ENCODE assay signal across 16 cellular contexts in the genomic region with DNA sequence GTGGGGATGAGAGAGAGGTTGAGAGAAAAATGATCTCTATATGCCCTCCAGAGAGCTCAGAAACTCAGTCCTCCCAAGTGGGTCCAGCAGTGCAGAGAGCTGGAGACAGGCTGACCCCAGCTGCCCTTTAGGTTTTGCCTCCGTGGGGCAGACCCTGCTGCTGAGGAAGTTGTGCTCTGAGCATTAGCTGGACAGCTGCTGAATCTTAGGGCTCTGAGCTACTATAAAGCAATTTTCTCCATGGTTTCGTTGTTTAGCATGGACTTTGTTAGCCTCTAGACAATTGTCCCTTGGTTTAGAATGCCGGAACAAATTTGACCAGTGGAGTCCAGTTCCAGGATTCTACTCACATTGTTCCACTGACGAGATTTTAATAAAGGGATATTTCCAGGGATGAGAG. TPM values are rescaled to one million over a fixed set of nuclear protein-coding genes. Genes with fewer than 3 reads are reported as not detected.
DNase-seq lines count a peak whose midpoint lies in the region; ATAC-seq and TF ChIP-seq lines count a peak whose summit lies in the region.
"Had no signal": no experiment of that assay in that cellular context is flagged by ENCODE, and none has a peak within 500 bp of the region (broad histone marks: within the 10 kb centered on the region; RNA-seq: fewer than 3 reads in every experiment).

No MANE protein-coding gene starts in this region.

- no peak for ATAC-seq in activated T-cell treated with anti-CD3 and anti-CD28 coated beads, Interleukin-2, amount 50 U/mL, for 72 hours (replicated peaks in 1 of 2)

- peak overlapping the region; percentile 95 for H3K27ac Mint-ChIP-seq in activated T-cell treated with anti-CD3 and anti-CD28 coated beads, Interleukin-2, amount 50 U/mL, for 72 hours

- H3K4me1 ChIP-seq in SJCRH30, result peaks cover 15% of the 10 kb centered on the region
- H3K4me1 ChIP-seq in spleen, result peaks cover 0 to 39% (median 13%) of the 10 kb centered on the region in 6 donors
- H3K4me1 ChIP-seq in colonic mucosa, result no peaks in the 10 kb centered on the region

- peaks cover 7% of the 10 kb centered on the region for H3K27me3 Mint-ChIP-seq in activated T-cell treated with anti-CD3 and anti-CD28 coated beads, Interleukin-2, amount 50 U/mL, for 72 hours (ENCODE audit: low read depth)

- H3K9me3 ChIP-seq in SJCRH30 (replicated peaks), result no peaks in the 10 kb centered on the region; the same call in 1 of the 2 replicates
- no peaks in the 10 kb centered on the region for H3K9me3 ChIP-seq in spleen
- no peaks in the 10 kb centered on the region for H3K9me3 ChIP-seq in colonic mucosa

- no peak for DNase-seq in activated T-cell treated with anti-CD3 and anti-CD28 coated beads, Interleukin-2, amount 50 U/mL, for 72 hours
- DNase-seq in activated T-cell treated with anti-CD3 and anti-CD28 coated beads, Interleukin-2, amount 50 U/mL, for 48 hours, result no peak
- DNase-seq in SJCRH30, result peak in 1 of 2 experiments; percentile 43
- peak; percentile 11 for DNase-seq in coronary artery (ENCODE audit: low spot score)
- DNase-seq in spleen, result no peak
- DNase-seq in HPDE6-E6E7 (ENCODE audit: extremely low spot score), result no peak
- no peak for DNase-seq in colonic mucosa
- DNase-seq in NCI-H2107 treated with DMSO at 0.1 percent for 48 hours (lab: John Stamatoyannopoulos, UW; ENCODE audit: unreplicated experiment), result no peak
- DNase-seq: AML-193, HCEC 1CT, NCI-H1048, NCI-H1694, NCI-H2107, NCI-H345, NCI-H526 treated with DMSO at 0.1 percent for 48 hours, SHP77 had no signal

- peak overlapping the region; percentile 53 to 78 for H3K4me3 Mint-ChIP-seq in activated T-cell treated with anti-CD3 and anti-CD28 coated beads, Interleukin-2, amount 50 U/mL, for 72 hours

- peaks cover 2% of the 10 kb centered on the region in 2 donors for H3K36me3 Mint-ChIP-seq in activated T-cell treated with anti-CD3 and anti-CD28 coated beads, Interleukin-2, amount 50 U/mL, for 72 hours (ENCODE audit: insufficient read depth in 2 of 2)

- H3K27me3 ChIP-seq in SJCRH30 (no peaks in the 10 kb centered on the region), spleen (replicated peaks in 1 of 7) (no peaks in the 10 kb centered on the region), colonic mucosa (no peaks in the 10 kb centered on the region)

- 74 to 84% (median 80%) methylated on average over 4 of the region's 4 CpGs for WGBS in spleen, 5 donors

- H3K9me3 Mint-ChIP-seq in activated T-cell treated with anti-CD3 and anti-CD28 coated beads, Interleukin-2, amount 50 U/mL, for 72 hours, result no peaks in the 10 kb centered on the region

- H3K4me1 Mint-ChIP-seq in activated T-cell treated with anti-CD3 and anti-CD28 coated beads, Interleukin-2, amount 50 U/mL, for 72 hours (ENCODE audit: low read depth), result peaks cover 58% of the 10 kb centered on the region

- TF ChIP-seq CTCF in coronary artery (IDR thresholded peaks at IDR 0.05), result no peak
- no peak for TF ChIP-seq CTCF in spleen (IDR thresholded peaks at IDR 0.05 in 8 of 11, conservative IDR thresholded peaks at IDR 0.05 in 3 of 11)
- TF ChIP-seq CTCF in colonic mucosa (IDR thresholded peaks at IDR 0.05), result no peak

- no peak overlapping the region for H3K4me3 ChIP-seq in SJCRH30
- H3K4me3 ChIP-seq in coronary artery, result no peak overlapping the region
- H3K4me3 ChIP-seq in spleen, result no peak overlapping the region
- no peak overlapping the region for H3K4me3 ChIP-seq in colonic mucosa

- intact Hi-C loops in spleen (cut with DNase I; ENCODE audit: low total_unique reads) (no loop called here), colonic mucosa (cut with DNase I) (no loop called here)

- no peak for TF ChIP-seq POLR2A in spleen (IDR thresholded peaks at IDR 0.05)

- H3K27ac ChIP-seq in SJCRH30 (peak overlapping the region; percentile 17), coronary artery (no peak overlapping the region), spleen (peak overlapping the region in 5 of 8 donors; percentile 20 to 69 (median 43)), colonic mucosa (no peak overlapping the region)

- H3K36me3 ChIP-seq in SJCRH30 (no peaks in the 10 kb centered on the region), spleen (no peaks in the 10 kb centered on the region), colonic mucosa (no peaks in the 10 kb centered on the region)

- no peak overlapping the region for H3K9ac ChIP-seq in colonic mucosa (ENCODE audit: low read depth in 2 of 2, low read length in 2 of 2)

RNA-seq across cellular contexts. Expression of gene BATF3, which starts 22.1 kb away (rescaled TPM):
- 100 to 1,000 TPM; 400 to 660 TPM for total RNA-seq in activated T-cell treated with anti-CD3 and anti-CD28 coated beads, Interleukin-2, amount 50 U/mL, for 72 hours
- total RNA-seq in SJCRH30 (2014; rRNA removed; shearing (Covaris generic)), result 15.6 and 16.5 TPM in 2 replicates
- total RNA-seq in spleen (10 to 100 TPM; 10.8 to 34.0 (median 14.1) TPM), colonic mucosa (under 1 TPM; 0.74 to 0.88 TPM)
- 10 to 100 TPM; 11.3 to 23.3 (median 12.3) TPM for polyA plus RNA-seq in spleen

Comparison
In these comparisons a context has a peak if more than half of its experiments do, and no peak if none do; other contexts are left out.
1. H3K27ac ChIP-seq: peak in SJCRH30 (single experiment) and spleen (5 of 8); none in coronary artery (0 of 2) and colonic mucosa (single experiment).
2. RNA of gene BATF3, which starts 22.1 kb away (total RNA-seq): 400 to 660 TPM in activated T-cell treated with anti-CD3 and anti-CD28 coated beads, Interleukin-2, amount 50 U/mL, for 72 hours; 15.6 to 16.5 TPM in SJCRH30, 10.8 to 34.0 TPM in spleen and 0.74 to 0.88 TPM in colonic mucosa; every median in the first group is over 10 times any median in the second.